Comparison of ENCODE assay signal across 1 cellular context in the genomic region with DNA sequence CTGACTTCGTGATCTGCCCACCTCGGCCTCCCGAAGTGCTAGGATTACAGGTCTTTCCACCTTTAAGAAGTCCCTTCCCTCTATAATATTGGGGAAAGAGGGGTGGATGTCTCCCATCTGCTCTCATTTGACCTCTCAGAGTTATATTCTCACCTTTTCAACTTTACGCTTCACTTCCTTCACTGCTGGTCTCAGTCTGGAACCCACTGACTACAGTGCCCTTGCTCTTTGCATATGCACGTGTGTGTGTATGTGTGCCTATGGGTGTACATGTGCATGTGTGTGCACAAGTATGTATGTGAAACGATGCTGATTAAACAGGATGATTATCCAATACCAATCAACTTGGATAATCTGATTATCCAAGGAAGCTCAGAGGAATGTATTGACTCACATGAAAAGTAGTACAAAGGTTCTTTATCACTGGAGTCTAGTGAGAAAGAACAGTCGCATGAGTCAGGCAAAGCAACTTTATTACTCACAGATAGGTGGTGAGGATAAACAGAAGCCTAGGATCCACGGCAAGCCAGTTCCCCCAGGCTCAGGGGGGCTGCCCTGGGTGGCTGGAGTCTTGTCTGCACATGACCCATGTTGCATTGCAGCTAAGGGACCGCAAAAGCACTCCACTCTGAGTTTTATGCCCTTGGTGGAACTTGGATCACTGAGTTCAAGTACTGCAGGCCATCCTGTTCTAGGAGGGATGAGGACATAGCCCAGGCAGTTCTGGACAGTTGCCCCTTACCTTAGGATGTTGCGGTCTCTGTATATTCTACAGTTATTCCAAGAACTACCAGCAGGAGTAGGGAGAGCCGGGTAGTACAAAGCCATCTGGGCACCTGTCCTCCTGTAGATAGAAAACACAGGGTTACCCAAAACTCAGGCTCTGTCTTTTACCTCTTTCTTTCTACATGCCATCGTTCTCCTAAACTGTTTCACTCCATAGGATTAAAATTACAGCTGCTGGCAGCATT.
TF ChIP-seq lines count a peak whose summit lies in the region.

No MANE protein-coding gene starts in this region.

TF ChIP-seq in IMR-90, 13 proteins besides CTCF, POLR2A, EP300 and RAD21 (continued from another document):
- TF ChIP-seq BHLHE40 (IDR thresholded peaks at IDR 0.05; ENCODE audit: low read depth, low read length): peak; percentile 71
TF ChIP-seq in IMR-90: peak in this region for 2.
